In the genomic region with DNA sequence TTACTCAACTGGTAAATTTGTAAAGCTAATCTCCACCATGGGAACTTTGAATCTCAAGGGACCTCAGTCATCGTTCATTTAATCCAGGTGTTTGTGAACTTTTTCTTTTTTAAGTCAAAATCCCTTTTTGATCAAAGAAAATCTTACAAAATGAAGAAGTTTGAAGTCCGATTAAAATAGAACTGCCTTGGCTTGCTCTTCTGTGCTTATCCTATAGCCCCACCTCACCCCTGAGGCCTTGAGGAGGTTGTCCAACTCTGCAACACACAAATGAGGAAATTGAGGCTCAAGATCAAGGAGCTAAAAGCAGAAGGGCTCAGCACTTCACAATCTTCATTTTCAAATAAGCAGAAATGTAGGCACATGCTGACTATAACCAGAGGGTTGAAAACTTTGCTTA, we compare ENCODE assay signal across 26 cellular contexts.
"Had no signal": no experiment of that assay in that cellular context is flagged by ENCODE, and none has a peak within 500 bp of the region (broad histone marks: within the 10 kb centered on the region; RNA-seq: fewer than 3 reads in every experiment).

No MANE protein-coding gene starts in this region.

- H3K36me3 ChIP-seq: gastrocnemius medialis, lower lobe of right lung, ovary, right lobe of liver, suprapubic skin, transverse colon, upper lobe of right lung, uterus had no signal

- H3K4me1 ChIP-seq: gastrocnemius medialis, lower lobe of right lung, right lobe of liver, suprapubic skin, transverse colon, upper lobe of right lung, uterus had no signal

- H3K27ac ChIP-seq: coronary artery, gastrocnemius medialis, lower lobe of right lung, ovary, right lobe of liver, suprapubic skin, transverse colon, upper lobe of right lung, uterus had no signal

- H3K4me1 Mint-ChIP-seq: memory B cell; natural killer cell; stimulated activated naive CD8-positive, alpha-beta T cell treated with anti-CD3 and anti-CD28 coated beads, Interleukin-15, amount 100 ng/mL, for 72 hours had no signal

- DNase-seq: dermis blood vessel endothelial cell; effector memory CD4-positive, alpha-beta T cell; erythroblast; foreskin fibroblast; gastrocnemius medialis; head of caudate nucleus; left ventricle myocardium superior; lower lobe of right lung; natural killer cell; occipital lobe; ovary; retina; right lobe of liver; stimulated activated CD4-positive, alpha-beta T cell treated with anti-CD3 and anti-CD28 coated beads, Interleukin-12 subunit alpha, Interleukin-12 subunit beta, amount 100 ng/mL, for 4 hours; stimulated activated CD4-positive, alpha-beta T cell treated with anti-CD3 and anti-CD28 coated beads, Interleukin-1b, Interleukin-23, amount 100 ng/mL, for 48 hours; stimulated activated CD4-positive, alpha-beta T cell treated with anti-CD3 and anti-CD28 coated beads, Interleukin-4, amount 100 ng/mL, for 1 hour; stimulated activated CD8-positive, alpha-beta memory T cell treated with anti-CD3 and anti-CD28 coated beads, Interleukin-4, amount 100 ng/mL, for 48 hours; stimulated activated naive CD4-positive, alpha-beta T cell; stimulated activated naive CD8-positive, alpha-beta T cell treated with anti-CD3 and anti-CD28 coated beads, Interleukin-15, amount 100 ng/mL, for 72 hours; transverse colon; upper lobe of right lung; uterus had no signal

- H3K4me2 ChIP-seq: smooth muscle cell had no signal

- H3K4me3 ChIP-seq: coronary artery, gastrocnemius medialis, lower lobe of right lung, ovary, right lobe of liver, smooth muscle cell, suprapubic skin, transverse colon, upper lobe of right lung, uterus had no signal

- H3K27ac Mint-ChIP-seq: memory B cell; natural killer cell; stimulated activated naive CD8-positive, alpha-beta T cell treated with anti-CD3 and anti-CD28 coated beads, Interleukin-15, amount 100 ng/mL, for 72 hours had no signal

- H3K9me3 ChIP-seq: gastrocnemius medialis, lower lobe of right lung, right lobe of liver, upper lobe of right lung, uterus had no signal

- H3K4me3 Mint-ChIP-seq: memory B cell; natural killer cell; stimulated activated naive CD8-positive, alpha-beta T cell treated with anti-CD3 and anti-CD28 coated beads, Interleukin-15, amount 100 ng/mL, for 72 hours had no signal

- ATAC-seq: gastrocnemius medialis; left ventricle myocardium superior; lower lobe of right lung; natural killer cell; stimulated activated naive CD8-positive, alpha-beta T cell treated with anti-CD3 and anti-CD28 coated beads, Interleukin-15, amount 100 ng/mL, for 72 hours; upper lobe of right lung had no signal

- H3K27me3 ChIP-seq: gastrocnemius medialis, ovary, right lobe of liver, transverse colon, upper lobe of right lung, uterus had no signal

- H3K27me3 Mint-ChIP-seq: memory B cell had no signal

- H3K9me3 Mint-ChIP-seq: natural killer cell; stimulated activated naive CD8-positive, alpha-beta T cell treated with anti-CD3 and anti-CD28 coated beads, Interleukin-15, amount 100 ng/mL, for 72 hours had no signal

- H3K36me3 Mint-ChIP-seq: memory B cell, natural killer cell had no signal
